ENCODE assay signal across 1 cellular context in genomic region chr10:129870926-129871660, GRCh38.
TF ChIP-seq lines count a peak whose summit lies in the region.

No MANE protein-coding gene starts in this region.

TF ChIP-seq in GM23338, 12 proteins besides CTCF, POLR2A, EP300 and RAD21 (continued from another document):
- TF ChIP-seq JUNB (IDR thresholded peaks at IDR 0.05; ENCODE audit: unreplicated experiment) (no peak), ETS1 (IDR thresholded peaks at IDR 0.05) (no peak), ZNF114 (CRISPR knock-in tag; IDR thresholded peaks at IDR 0.05) (no peak), EZH2 (IDR thresholded peaks at IDR 0.05; ENCODE audit: low read depth, unreplicated experiment) (no peak), EZH2phosphoT487 (IDR thresholded peaks at IDR 0.05; ENCODE audit: unreplicated experiment) (no peak), NANOG (IDR thresholded peaks at IDR 0.05; ENCODE audit: borderline replicate concordance) (no peak)
TF ChIP-seq in GM23338: peak in this region for 0.
